In the genomic region with DNA sequence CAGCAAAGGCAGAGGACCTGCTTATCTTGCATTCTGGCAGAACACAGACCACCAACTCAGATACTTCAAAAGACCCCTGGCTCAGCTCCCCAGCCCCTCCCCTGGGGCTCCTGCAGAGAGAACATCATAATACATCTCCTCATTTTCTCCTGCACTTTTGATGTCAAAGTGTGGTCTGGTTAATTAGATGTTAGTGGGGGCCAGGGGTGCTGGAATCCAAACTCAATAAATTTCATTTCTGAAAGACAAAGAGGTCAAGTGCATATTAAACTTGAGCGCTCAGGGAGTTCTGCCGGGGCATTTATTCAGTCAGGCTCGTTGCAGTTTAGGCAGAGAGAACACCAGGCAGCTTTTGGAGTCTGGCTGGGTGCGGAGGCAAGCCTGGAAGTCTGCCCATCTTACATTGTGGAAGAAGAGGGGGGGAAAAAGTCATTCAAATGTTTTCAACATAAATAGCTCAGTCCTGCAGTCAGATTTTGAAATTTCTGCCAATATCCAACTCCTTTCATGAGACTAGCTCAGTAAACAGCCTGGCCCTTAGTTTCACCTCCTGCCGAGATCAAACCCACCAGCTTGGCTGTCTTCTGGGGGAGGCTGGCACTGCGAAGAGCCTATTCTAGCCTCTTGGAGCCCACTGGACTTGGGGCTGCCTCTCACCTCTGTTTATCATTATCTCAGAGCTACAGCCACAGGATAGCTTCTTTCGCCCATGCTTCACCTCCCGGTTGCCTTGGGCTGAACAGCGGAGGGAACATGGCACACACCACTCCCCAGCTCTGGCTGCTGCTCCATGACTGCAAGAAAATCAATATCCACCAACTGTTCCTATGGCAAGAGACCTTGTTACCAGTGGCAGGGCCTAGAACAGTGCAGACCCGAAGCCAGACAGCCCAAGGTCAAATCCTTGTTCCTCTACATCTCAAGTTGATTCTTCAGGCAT, we compare ENCODE assay signal across 12 cellular contexts.
DNase-seq lines count a peak whose midpoint lies in the region; ATAC-seq and TF ChIP-seq lines count a peak whose summit lies in the region.
"Had no signal": no experiment of that assay in that cellular context is flagged by ENCODE, and none has a peak within 500 bp of the region (broad histone marks: within the 10 kb centered on the region; RNA-seq: fewer than 3 reads in every experiment).

No MANE protein-coding gene starts in this region.

- H3K4me3 ChIP-seq in thoracic aorta, result no peak overlapping the region
- H3K4me3 ChIP-seq: SK-N-MC had no signal

- peak; percentile 13 for DNase-seq in M059J (ENCODE audit: low read depth)
- peak; percentile 67 for DNase-seq in medulla oblongata (ENCODE audit: extremely low spot score)
- no peak for DNase-seq in thoracic aorta (ENCODE audit: low spot score)
- DNase-seq in activated CD4-positive, alpha-beta T cell treated with anti-CD3 and anti-CD28 coated beads for 48 hours, result no peak
- DNase-seq: effector memory CD8-positive, alpha-beta T cell; immature natural killer cell; NCI-H69 had no signal

- H3K27ac ChIP-seq in cingulate gyrus (ENCODE audit: low read depth, low read length) (peak overlapping the region; percentile 4), thoracic aorta (peak overlapping the region; percentile 13 to 46)
- H3K27ac ChIP-seq: SK-N-MC had no signal

- H3K36me3 ChIP-seq in thoracic aorta, result no peaks in the 10 kb centered on the region

- no peak for ATAC-seq in thoracic aorta (ENCODE audit: insufficient number of reproducible peaks, low FRiP score, low read depth)
- no peak for ATAC-seq in HG02870 (IDR thresholded peaks at IDR 0.05; ENCODE audit: unreplicated experiment)
- no peak for ATAC-seq in HG03025 (IDR thresholded peaks at IDR 0.05; ENCODE audit: low FRiP score, unreplicated experiment)
- ATAC-seq in HG03432 (IDR thresholded peaks at IDR 0.05; ENCODE audit: unreplicated experiment), result no peak
- ATAC-seq: effector memory CD8-positive, alpha-beta T cell had no signal

- TF ChIP-seq CTCF in thoracic aorta (IDR thresholded peaks at IDR 0.05), result no peak

- H3K4me1 ChIP-seq in thoracic aorta (ENCODE audit: control insufficient read depth in 1 of 2, low read depth in 2 of 2), result peaks cover 4 to 24% of the 10 kb centered on the region in 2 donors

- no peaks in the 10 kb centered on the region for H3K9me3 ChIP-seq in thoracic aorta

- no peaks in the 10 kb centered on the region for H3K27me3 ChIP-seq in thoracic aorta (replicated peaks; ENCODE audit: insufficient read depth)

Comparison
In these comparisons a context has a peak if more than half of its experiments do, and no peak if none do; other contexts are left out.
1. DNase-seq: peak in M059J (single experiment) and medulla oblongata (single experiment); none in thoracic aorta (single experiment) and activated CD4-positive, alpha-beta T cell treated with anti-CD3 and anti-CD28 coated beads for 48 hours (single experiment).